In the genomic region with DNA sequence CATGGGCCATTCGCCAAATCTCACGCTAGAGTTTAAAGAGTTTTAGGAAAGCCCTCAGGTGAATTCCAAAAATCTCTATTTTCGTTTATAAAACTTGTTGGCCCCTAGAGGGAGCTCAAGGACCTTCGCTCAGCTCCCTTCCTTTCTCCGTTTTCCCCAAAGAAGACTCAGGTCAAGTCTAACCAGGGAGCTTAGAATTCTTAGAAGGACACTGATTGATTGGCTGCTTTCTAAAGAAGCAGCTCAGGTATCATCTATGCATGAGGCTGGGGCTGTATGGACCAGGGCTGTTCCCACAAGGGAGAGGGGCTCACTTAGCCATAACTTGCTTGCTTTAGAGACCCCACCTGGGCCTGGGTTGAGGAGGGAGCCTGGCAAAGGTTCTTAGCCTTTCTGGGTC, we compare ENCODE assay signal across 1 cellular context.
TF ChIP-seq lines count a peak whose summit lies in the region.

No MANE protein-coding gene starts in this region.

TF ChIP-seq in HEK293, 187 proteins besides CTCF, POLR2A, EP300 and RAD21 (continued from another document):
- TF ChIP-seq, protein P1, sequence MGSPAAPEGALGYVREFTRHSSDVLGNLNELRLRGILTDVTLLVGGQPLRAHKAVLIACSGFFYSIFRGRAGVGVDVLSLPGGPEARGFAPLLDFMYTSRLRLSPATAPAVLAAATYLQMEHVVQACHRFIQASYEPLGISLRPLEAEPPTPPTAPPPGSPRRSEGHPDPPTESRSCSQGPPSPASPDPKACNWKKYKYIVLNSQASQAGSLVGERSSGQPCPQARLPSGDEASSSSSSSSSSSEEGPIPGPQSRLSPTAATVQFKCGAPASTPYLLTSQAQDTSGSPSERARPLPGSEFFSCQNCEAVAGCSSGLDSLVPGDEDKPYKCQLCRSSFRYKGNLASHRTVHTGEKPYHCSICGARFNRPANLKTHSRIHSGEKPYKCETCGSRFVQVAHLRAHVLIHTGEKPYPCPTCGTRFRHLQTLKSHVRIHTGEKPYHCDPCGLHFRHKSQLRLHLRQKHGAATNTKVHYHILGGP (tag by site-specific recombination; IDR thresholded peaks at IDR 0.05): peak; percentile 73
- TF ChIP-seq ZNF830 (tag by site-specific recombination; IDR thresholded peaks at IDR 0.05; ENCODE audit: low read depth) (no peak), ZNF670 (tag by site-specific recombination; IDR thresholded peaks at IDR 0.05; ENCODE audit: low read depth) (no peak), ZNF121 (tag by site-specific recombination; IDR thresholded peaks at IDR 0.05) (no peak), HOXA7 (CRISPR knock-in tag; IDR thresholded peaks at IDR 0.05; ENCODE audit: borderline replicate concordance) (no peak), ZNF654 (tag by site-specific recombination; IDR thresholded peaks at IDR 0.05; ENCODE audit: low read depth) (peak; percentile 56), SCRT2 (tag by site-specific recombination; IDR thresholded peaks at IDR 0.05) (no peak), ZNF354C (tag by site-specific recombination; IDR thresholded peaks at IDR 0.05; ENCODE audit: borderline replicate concordance, low read depth) (no peak), ZNF660 (tag by site-specific recombination; IDR thresholded peaks at IDR 0.05) (0 out of 2 replicates have a peak, but pooled peaks have one; percentile 17), ZNF433 (tag by site-specific recombination; IDR thresholded peaks at IDR 0.05; ENCODE audit: low read depth) (no peak), ZNF132 (tag by site-specific recombination; IDR thresholded peaks at IDR 0.05; ENCODE audit: borderline replicate concordance) (no peak), ZSCAN30 (tag by site-specific recombination; IDR thresholded peaks at IDR 0.05) (0 out of 2 replicates have a peak, but pooled peaks have one; percentile 8), ZNF266 (tag by site-specific recombination; IDR thresholded peaks at IDR 0.05; ENCODE audit: low read depth) (no peak), ZBTB21 (tag by site-specific recombination; IDR thresholded peaks at IDR 0.05) (no peak)
- TF ChIP-seq, protein P2, sequence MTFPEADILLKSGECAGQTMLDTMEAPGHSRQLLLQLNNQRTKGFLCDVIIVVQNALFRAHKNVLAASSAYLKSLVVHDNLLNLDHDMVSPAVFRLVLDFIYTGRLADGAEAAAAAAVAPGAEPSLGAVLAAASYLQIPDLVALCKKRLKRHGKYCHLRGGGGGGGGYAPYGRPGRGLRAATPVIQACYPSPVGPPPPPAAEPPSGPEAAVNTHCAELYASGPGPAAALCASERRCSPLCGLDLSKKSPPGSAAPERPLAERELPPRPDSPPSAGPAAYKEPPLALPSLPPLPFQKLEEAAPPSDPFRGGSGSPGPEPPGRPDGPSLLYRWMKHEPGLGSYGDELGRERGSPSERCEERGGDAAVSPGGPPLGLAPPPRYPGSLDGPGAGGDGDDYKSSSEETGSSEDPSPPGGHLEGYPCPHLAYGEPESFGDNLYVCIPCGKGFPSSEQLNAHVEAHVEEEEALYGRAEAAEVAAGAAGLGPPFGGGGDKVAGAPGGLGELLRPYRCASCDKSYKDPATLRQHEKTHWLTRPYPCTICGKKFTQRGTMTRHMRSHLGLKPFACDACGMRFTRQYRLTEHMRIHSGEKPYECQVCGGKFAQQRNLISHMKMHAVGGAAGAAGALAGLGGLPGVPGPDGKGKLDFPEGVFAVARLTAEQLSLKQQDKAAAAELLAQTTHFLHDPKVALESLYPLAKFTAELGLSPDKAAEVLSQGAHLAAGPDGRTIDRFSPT (tag by site-specific recombination; IDR thresholded peaks at IDR 0.05): no peak
- TF ChIP-seq, protein P3, sequence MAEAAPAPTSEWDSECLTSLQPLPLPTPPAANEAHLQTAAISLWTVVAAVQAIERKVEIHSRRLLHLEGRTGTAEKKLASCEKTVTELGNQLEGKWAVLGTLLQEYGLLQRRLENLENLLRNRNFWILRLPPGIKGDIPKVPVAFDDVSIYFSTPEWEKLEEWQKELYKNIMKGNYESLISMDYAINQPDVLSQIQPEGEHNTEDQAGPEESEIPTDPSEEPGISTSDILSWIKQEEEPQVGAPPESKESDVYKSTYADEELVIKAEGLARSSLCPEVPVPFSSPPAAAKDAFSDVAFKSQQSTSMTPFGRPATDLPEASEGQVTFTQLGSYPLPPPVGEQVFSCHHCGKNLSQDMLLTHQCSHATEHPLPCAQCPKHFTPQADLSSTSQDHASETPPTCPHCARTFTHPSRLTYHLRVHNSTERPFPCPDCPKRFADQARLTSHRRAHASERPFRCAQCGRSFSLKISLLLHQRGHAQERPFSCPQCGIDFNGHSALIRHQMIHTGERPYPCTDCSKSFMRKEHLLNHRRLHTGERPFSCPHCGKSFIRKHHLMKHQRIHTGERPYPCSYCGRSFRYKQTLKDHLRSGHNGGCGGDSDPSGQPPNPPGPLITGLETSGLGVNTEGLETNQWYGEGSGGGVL (tag by site-specific recombination; IDR thresholded peaks at IDR 0.05): no peak
TF ChIP-seq in HEK293: peak in this region for 5.
